22 cellular contexts compared by ENCODE assay signal in the genomic region with DNA sequence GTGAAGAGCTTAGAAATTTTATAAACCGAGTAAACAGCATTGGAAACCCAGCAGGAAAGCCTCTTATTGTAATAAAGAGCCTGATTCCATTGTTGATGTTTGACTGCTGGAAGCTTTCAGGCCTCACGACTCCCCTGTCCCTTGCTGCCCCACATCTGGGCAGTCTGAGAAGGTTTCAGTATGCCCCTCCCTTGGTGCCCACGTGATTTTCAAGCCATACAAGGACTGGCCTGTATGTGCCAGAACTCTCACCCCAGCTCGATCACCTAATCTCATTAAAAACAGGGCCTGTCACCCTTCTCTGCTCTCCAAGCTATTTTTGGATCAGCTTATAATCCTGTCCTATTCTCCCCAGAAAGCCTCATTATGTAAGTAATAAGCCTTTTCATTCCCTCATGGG. TPM values are rescaled to one million over a fixed set of nuclear protein-coding genes. Genes with fewer than 3 reads are reported as not detected.
"Had no signal": no experiment of that assay in that cellular context is flagged by ENCODE, and none has a peak within 500 bp of the region (broad histone marks: within the 10 kb centered on the region; RNA-seq: fewer than 3 reads in every experiment).

No MANE protein-coding gene starts in this region.

- H3K9me3 Mint-ChIP-seq: activated CD4-positive, alpha-beta memory T cell treated with anti-CD3 and anti-CD28 coated beads for 36 hours; activated naive CD4-positive, alpha-beta T cell treated with anti-CD3 and anti-CD28 coated beads, Interleukin-2, amount 50 U/mL, for 24 hours; activated T-cell treated with anti-CD3 and anti-CD28 coated beads, Interleukin-2, amount 50 U/mL, for 24 hours had no signal

- ATAC-seq: activated CD8-positive, alpha-beta memory T cell treated with anti-CD3 and anti-CD28 coated beads, Interleukin-2, amount 10 ng/mL, durations not matched to agents 7 days and 5 days; left colon; natural killer cell; right cardiac atrium had no signal

- H3K27me3 Mint-ChIP-seq: activated CD4-positive, alpha-beta memory T cell treated with anti-CD3 and anti-CD28 coated beads for 36 hours; activated naive CD4-positive, alpha-beta T cell treated with anti-CD3 and anti-CD28 coated beads, Interleukin-2, amount 50 U/mL, for 24 hours; activated T-cell treated with anti-CD3 and anti-CD28 coated beads, Interleukin-2, amount 50 U/mL, for 24 hours had no signal

- H3K27me3 ChIP-seq: vagina had no signal

- DNase-seq: activated CD4-positive, alpha-beta memory T cell treated with anti-CD3 and anti-CD28 coated beads for 36 hours; activated CD8-positive, alpha-beta memory T cell treated with anti-CD3 and anti-CD28 coated beads, Interleukin-2, amount 10 ng/mL, durations not matched to agents 7 days and 5 days; activated effector memory CD4-positive, alpha-beta T cell treated with Interleukin-2 at 50 U/mL for 16 hours; activated T-cell treated with anti-CD3 and anti-CD28 coated beads, Interleukin-2, amount 50 U/mL, for 24 hours; adrenal gland; dermis blood vessel endothelial cell; left colon; natural killer cell; right cardiac atrium; small intestine; stimulated activated CD4-positive, alpha-beta T cell treated with anti-CD3 and anti-CD28 coated beads, Interleukin-4, amount 100 ng/mL, for 4 hours; stimulated activated CD8-positive, alpha-beta memory T cell treated with anti-CD3 and anti-CD28 coated beads, Interleukin-4, amount 100 ng/mL, for 48 hours; stimulated activated naive CD4-positive, alpha-beta T cell treated with Interleukin-2 at 50 U/mL for 16 hours; T-helper 9 cell; transverse colon had no signal

- H3K4me1 ChIP-seq: adrenal gland, transverse colon, vagina had no signal

- FAIRE-seq: small intestine had no signal

- H3K9me3 ChIP-seq: adrenal gland, transverse colon, vagina had no signal

- H3K4me1 Mint-ChIP-seq: activated CD8-positive, alpha-beta memory T cell treated with anti-CD3 and anti-CD28 coated beads, Interleukin-2, amount 10 ng/mL, durations not matched to agents 7 days and 5 days; activated naive CD4-positive, alpha-beta T cell treated with anti-CD3 and anti-CD28 coated beads, Interleukin-2, amount 50 U/mL, for 24 hours; natural killer cell had no signal

- H3K4me3 ChIP-seq: adrenal gland, lung, transverse colon, vagina had no signal

- H3K27ac Mint-ChIP-seq: activated CD4-positive, alpha-beta memory T cell treated with anti-CD3 and anti-CD28 coated beads for 36 hours; activated CD8-positive, alpha-beta memory T cell treated with anti-CD3 and anti-CD28 coated beads, Interleukin-2, amount 10 ng/mL, durations not matched to agents 7 days and 5 days; activated naive CD4-positive, alpha-beta T cell treated with anti-CD3 and anti-CD28 coated beads, Interleukin-2, amount 50 U/mL, for 24 hours; activated T-cell treated with anti-CD3 and anti-CD28 coated beads, Interleukin-2, amount 50 U/mL, for 24 hours; natural killer cell; progenitor cell of endocrine pancreas had no signal

- H3K27ac ChIP-seq: adrenal gland, transverse colon, vagina had no signal

- H3K4me3 Mint-ChIP-seq: activated CD4-positive, alpha-beta memory T cell treated with anti-CD3 and anti-CD28 coated beads for 36 hours; activated CD8-positive, alpha-beta memory T cell treated with anti-CD3 and anti-CD28 coated beads, Interleukin-2, amount 10 ng/mL, durations not matched to agents 7 days and 5 days; activated naive CD4-positive, alpha-beta T cell treated with anti-CD3 and anti-CD28 coated beads, Interleukin-2, amount 50 U/mL, for 24 hours; activated T-cell treated with anti-CD3 and anti-CD28 coated beads, Interleukin-2, amount 50 U/mL, for 24 hours; natural killer cell had no signal

- H3K36me3 Mint-ChIP-seq: activated CD4-positive, alpha-beta memory T cell treated with anti-CD3 and anti-CD28 coated beads for 36 hours; activated CD8-positive, alpha-beta memory T cell treated with anti-CD3 and anti-CD28 coated beads, Interleukin-2, amount 10 ng/mL, durations not matched to agents 7 days and 5 days; activated naive CD4-positive, alpha-beta T cell treated with anti-CD3 and anti-CD28 coated beads, Interleukin-2, amount 50 U/mL, for 24 hours; natural killer cell had no signal

- H3K36me3 ChIP-seq: adrenal gland, transverse colon, vagina had no signal

RNA-seq across cellular contexts. Expression of gene IAPP, which starts 57.3 kb away (rescaled TPM):
- total RNA-seq: activated CD4-positive, alpha-beta memory T cell treated with anti-CD3 and anti-CD28 coated beads for 36 hours; activated CD8-positive, alpha-beta memory T cell treated with anti-CD3 and anti-CD28 coated beads, Interleukin-2, amount 10 ng/mL, durations not matched to agents 7 days and 5 days; adrenal gland; chondrocyte; dermis blood vessel endothelial cell; epithelial cell of proximal tubule; left colon; lung; mononuclear cell; natural killer cell; progenitor cell of endocrine pancreas; right cardiac atrium; transverse colon; vagina had no signal
- polyA plus RNA-seq: right cardiac atrium had no signal
